8 cellular contexts compared by ENCODE assay signal in genomic region chr10:12710594-12711343, GRCh38.
A peak's percentile ranks its signal among the peaks of the same experiment; 100 is the strongest.
DNase-seq lines count a peak whose midpoint lies in the region; ATAC-seq and TF ChIP-seq lines count a peak whose summit lies in the region.

No MANE protein-coding gene starts in this region.

- DNase-seq in G401 (ENCODE audit: low spot score) (peak; percentile 87), NCI-H2227 (lab: John Stamatoyannopoulos, UW; ENCODE audit: unreplicated experiment) (peak; percentile 70), cardiac fibroblast (ENCODE audit: low read depth in 2 of 2) (peak; percentile 90), kidney glomerular epithelial cell (lab: John Stamatoyannopoulos, UW) (peak; percentile 77), NK-92 (lab: John Stamatoyannopoulos, UW; ENCODE audit: unreplicated experiment) (no peak)
- DNase-seq in activated CD4-positive, CD25-positive, alpha-beta regulatory T cell treated with anti-CD3 and anti-CD28 coated beads, Interleukin-2, amount 50 U/mL, for 16 hours (ENCODE audit: low read depth, low spot score), result peak; percentile 60
- peak; percentile 84 for DNase-seq in stimulated activated CD4-positive, alpha-beta T cell treated with anti-CD3 and anti-CD28 coated beads, Interleukin-1b, Interleukin-23, amount 100 ng/mL, for 48 hours

- TF ChIP-seq CTCF in cardiac fibroblast (IDR thresholded peaks at IDR 0.05; ENCODE audit: low read depth, low read length), result peak; percentile 98

- no peak overlapping the region for H3K4me3 ChIP-seq in cardiac fibroblast (replicated peaks in 1 of 2; ENCODE audit: low read depth in 2 of 2, low read length in 2 of 2)

- ATAC-seq in HG02759 (IDR thresholded peaks at IDR 0.05; ENCODE audit: unreplicated experiment), result peak; percentile 83

- in situ Hi-C loops in G401 (cut with HindIII; ENCODE audit: low sequenced_read_pairs), result no loop called here
